1 cellular context compared by ENCODE assay signal in the genomic region with DNA sequence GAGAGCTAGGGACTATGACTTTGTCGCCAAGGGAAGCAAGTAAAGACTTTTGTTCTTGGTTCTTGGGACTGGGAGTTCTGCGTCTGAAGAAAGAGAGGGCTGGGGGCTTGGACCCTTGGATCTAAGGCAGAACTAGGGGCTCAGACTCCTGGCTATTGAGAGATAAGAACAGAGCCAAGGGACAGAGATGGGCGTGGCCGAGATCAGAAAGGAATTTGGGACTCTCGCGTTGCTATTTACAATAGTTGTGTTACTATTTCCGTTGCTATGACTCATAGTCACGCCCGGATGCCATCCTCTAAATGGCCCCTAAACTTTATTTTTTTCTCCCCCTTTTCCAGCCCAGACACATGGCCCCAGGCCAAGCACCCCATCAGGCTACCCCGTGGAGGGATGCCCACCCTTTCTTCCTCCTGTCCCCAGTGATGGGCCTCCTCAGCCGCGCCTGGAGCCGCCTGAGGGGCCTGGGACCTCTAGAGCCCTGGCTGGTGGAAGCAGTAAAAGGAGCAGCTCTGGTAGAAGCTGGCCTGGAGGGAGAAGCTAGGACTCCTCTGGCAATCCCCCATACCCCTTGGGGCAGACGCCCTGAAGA.
TF ChIP-seq lines count a peak whose summit lies in the region.

No MANE protein-coding gene starts in this region.

TF ChIP-seq in K562, 482 proteins besides CTCF, POLR2A, EP300 and RAD21 (continued from another document and continues in another):
- TF ChIP-seq, protein P1, sequence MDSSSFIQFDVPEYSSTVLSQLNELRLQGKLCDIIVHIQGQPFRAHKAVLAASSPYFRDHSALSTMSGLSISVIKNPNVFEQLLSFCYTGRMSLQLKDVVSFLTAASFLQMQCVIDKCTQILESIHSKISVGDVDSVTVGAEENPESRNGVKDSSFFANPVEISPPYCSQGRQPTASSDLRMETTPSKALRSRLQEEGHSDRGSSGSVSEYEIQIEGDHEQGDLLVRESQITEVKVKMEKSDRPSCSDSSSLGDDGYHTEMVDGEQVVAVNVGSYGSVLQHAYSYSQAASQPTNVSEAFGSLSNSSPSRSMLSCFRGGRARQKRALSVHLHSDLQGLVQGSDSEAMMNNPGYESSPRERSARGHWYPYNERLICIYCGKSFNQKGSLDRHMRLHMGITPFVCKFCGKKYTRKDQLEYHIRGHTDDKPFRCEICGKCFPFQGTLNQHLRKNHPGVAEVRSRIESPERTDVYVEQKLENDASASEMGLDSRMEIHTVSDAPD (CRISPR knock-in tag; IDR thresholded peaks at IDR 0.05) = no peak
- TF ChIP-seq TAL1 (IDR thresholded peaks at IDR 0.05) (peak; percentile 43), ZNF354B (CRISPR knock-in tag; IDR thresholded peaks at IDR 0.05) (no peak), FOXK2 (conservative IDR thresholded peaks at IDR 0.05 in 1 of 2, IDR thresholded peaks at IDR 0.05 in 1 of 2; ENCODE audit: low read depth in 2 of 2) (peak; percentile 89 to 94), FUS (optimal IDR thresholded peaks at IDR 0.05; ENCODE audit: low read depth, low read length) (no peak), ZNF347 (CRISPR knock-in tag; IDR thresholded peaks at IDR 0.05; ENCODE audit: low read depth) (no peak), ZNF780A (CRISPR knock-in tag; IDR thresholded peaks at IDR 0.05) (no peak), CHD1 (IDR thresholded peaks at IDR 0.05; ENCODE audit: low read length) (peak; percentile 82), TSC22D4 (tag; IDR thresholded peaks at IDR 0.05) (no peak), MTF1 (CRISPR knock-in tag; IDR thresholded peaks at IDR 0.05; ENCODE audit: borderline replicate concordance) (no peak), ZNF830 (CRISPR knock-in tag; IDR thresholded peaks at IDR 0.05) (no peak), ASH1L (IDR thresholded peaks at IDR 0.05; ENCODE audit: borderline replicate concordance, low read depth, partially characterized antibody) (no peak), ELF2 (CRISPR knock-in tag; IDR thresholded peaks at IDR 0.05) (0 out of 2 replicates have a peak, but pooled peaks have one; percentile 57), MXI1 (IDR thresholded peaks at IDR 0.05; ENCODE audit: low read depth, low read length) (no peak; the same call in 1 of the 2 replicates), KLF1 (tag; IDR thresholded peaks at IDR 0.05) (no peak; the same call in 1 of the 2 replicates), BMI1 (IDR thresholded peaks at IDR 0.05; ENCODE audit: low read length) (no peak), ZBTB7A (IDR thresholded peaks at IDR 0.05; ENCODE audit: borderline replicate concordance, control insufficient read depth, low read depth, low read length) (peak; percentile 95), MYBL2 (IDR thresholded peaks at IDR 0.05; ENCODE audit: low read depth) (no peak), MYBL2 (CRISPR knock-in tag; IDR thresholded peaks at IDR 0.05; ENCODE audit: borderline replicate concordance) (no peak), ZNF174 (CRISPR knock-in tag; IDR thresholded peaks at IDR 0.05) (no peak), CREM (IDR thresholded peaks at IDR 0.05; ENCODE audit: low read depth) (peak; percentile 43; the same call in 1 of the 2 replicates), FOXJ2 (tag; IDR thresholded peaks at IDR 0.05) (peak; percentile 99), NCOR1 (IDR thresholded peaks at IDR 0.05) (peak; percentile 14), CBX2 (IDR thresholded peaks at IDR 0.05; ENCODE audit: insufficient read depth, low read length, poor library complexity, severe bottlenecking) (no peak), SOX6 (IDR thresholded peaks at IDR 0.05) (no peak), SRSF1 (IDR thresholded peaks at IDR 0.05; ENCODE audit: low read depth, low read length) (no peak), U2AF2 (optimal IDR thresholded peaks at IDR 0.05; ENCODE audit: low read depth, low read length) (no peak), NBN (IDR thresholded peaks at IDR 0.05; ENCODE audit: low read depth) (no peak), ZC3H8 (IDR thresholded peaks at IDR 0.05) (no peak), ZNF445 (CRISPR knock-in tag; IDR thresholded peaks at IDR 0.05; ENCODE audit: low read depth) (no peak), SMARCE1 (IDR thresholded peaks at IDR 0.05) (no peak), CBX8 (IDR thresholded peaks at IDR 0.05; ENCODE audit: borderline replicate concordance, extremely low read depth, low read depth, low read length, poor library complexity, severe bottlenecking) (no peak), ESRRA (IDR thresholded peaks at IDR 0.05; ENCODE audit: borderline replicate concordance, low read depth) (no peak), HDAC8 (tag; IDR thresholded peaks at IDR 0.05) (no peak), PHTF2 (CRISPR knock-in tag; IDR thresholded peaks at IDR 0.05) (peak; percentile 35; the same call in 1 of the 2 replicates), RNF2 (IDR thresholded peaks at IDR 0.05) (no peak), SUPT5H (IDR thresholded peaks at IDR 0.05) (no peak), BCL6 (CRISPR knock-in tag; IDR thresholded peaks at IDR 0.05) (no peak), RBM39 (optimal IDR thresholded peaks at IDR 0.05; ENCODE audit: low read depth, low read length) (no peak), KAT8 (IDR thresholded peaks at IDR 0.05; ENCODE audit: low read depth) (no peak), CTBP1 (IDR thresholded peaks at IDR 0.05; ENCODE audit: borderline replicate concordance) (no peak), HDGF (IDR thresholded peaks at IDR 0.05) (peak; percentile 55; the same call in 1 of the 2 replicates), HEY1 (CRISPR knock-in tag; IDR thresholded peaks at IDR 0.05; ENCODE audit: borderline replicate concordance) (peak; percentile 53; the same call in 1 of the 2 replicates), POLR3A (IDR thresholded peaks at IDR 0.05; ENCODE audit: borderline replicate concordance, extremely low read depth, insufficient read depth, insufficient read length) (no peak), BACH1 (tag; IDR thresholded peaks at IDR 0.05) (no peak), SAFB2 (IDR thresholded peaks at IDR 0.05; ENCODE audit: borderline replicate concordance, low read depth, low read length, severe bottlenecking) (no peak), ZNF668 (CRISPR knock-in tag; IDR thresholded peaks at IDR 0.05) (no peak), TBP (optimal IDR thresholded peaks at IDR 0.05; ENCODE audit: low read depth, low read length) (no peak), BRD4 (IDR thresholded peaks at IDR 0.05) (0 out of 2 replicates have a peak, but pooled peaks have one; percentile 12), TRIM28 (IDR thresholded peaks at IDR 0.05) (no peak), TBL1XR1 (IDR thresholded peaks at IDR 0.05; ENCODE audit: low read length in 2 of 2) (peak in 1 of 2 experiments; percentile 80; a peak in 3 of 4 replicates)
- TF ChIP-seq, protein P2, sequence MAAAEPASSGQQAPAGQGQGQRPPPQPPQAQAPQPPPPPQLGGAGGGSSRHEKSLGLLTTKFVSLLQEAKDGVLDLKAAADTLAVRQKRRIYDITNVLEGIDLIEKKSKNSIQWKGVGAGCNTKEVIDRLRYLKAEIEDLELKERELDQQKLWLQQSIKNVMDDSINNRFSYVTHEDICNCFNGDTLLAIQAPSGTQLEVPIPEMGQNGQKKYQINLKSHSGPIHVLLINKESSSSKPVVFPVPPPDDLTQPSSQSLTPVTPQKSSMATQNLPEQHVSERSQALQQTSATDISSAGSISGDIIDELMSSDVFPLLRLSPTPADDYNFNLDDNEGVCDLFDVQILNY (CRISPR knock-in tag; IDR thresholded peaks at IDR 0.05) = 0 out of 2 replicates have a peak, but pooled peaks have one; percentile 2
- TF ChIP-seq, protein P3, sequence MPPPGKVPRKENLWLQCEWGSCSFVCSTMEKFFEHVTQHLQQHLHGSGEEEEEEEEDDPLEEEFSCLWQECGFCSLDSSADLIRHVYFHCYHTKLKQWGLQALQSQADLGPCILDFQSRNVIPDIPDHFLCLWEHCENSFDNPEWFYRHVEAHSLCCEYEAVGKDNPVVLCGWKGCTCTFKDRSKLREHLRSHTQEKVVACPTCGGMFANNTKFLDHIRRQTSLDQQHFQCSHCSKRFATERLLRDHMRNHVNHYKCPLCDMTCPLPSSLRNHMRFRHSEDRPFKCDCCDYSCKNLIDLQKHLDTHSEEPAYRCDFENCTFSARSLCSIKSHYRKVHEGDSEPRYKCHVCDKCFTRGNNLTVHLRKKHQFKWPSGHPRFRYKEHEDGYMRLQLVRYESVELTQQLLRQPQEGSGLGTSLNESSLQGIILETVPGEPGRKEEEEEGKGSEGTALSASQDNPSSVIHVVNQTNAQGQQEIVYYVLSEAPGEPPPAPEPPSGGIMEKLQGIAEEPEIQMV (tag; conservative IDR thresholded peaks at IDR 0.05; ENCODE audit: low read depth) = no peak
- TF ChIP-seq, protein P4, sequence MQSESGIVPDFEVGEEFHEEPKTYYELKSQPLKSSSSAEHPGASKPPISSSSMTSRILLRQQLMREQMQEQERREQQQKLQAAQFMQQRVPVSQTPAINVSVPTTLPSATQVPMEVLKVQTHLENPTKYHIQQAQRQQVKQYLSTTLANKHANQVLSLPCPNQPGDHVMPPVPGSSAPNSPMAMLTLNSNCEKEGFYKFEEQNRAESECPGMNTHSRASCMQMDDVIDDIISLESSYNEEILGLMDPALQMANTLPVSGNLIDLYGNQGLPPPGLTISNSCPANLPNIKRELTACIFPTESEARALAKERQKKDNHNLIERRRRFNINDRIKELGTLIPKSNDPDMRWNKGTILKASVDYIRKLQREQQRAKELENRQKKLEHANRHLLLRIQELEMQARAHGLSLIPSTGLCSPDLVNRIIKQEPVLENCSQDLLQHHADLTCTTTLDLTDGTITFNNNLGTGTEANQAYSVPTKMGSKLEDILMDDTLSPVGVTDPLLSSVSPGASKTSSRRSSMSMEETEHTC (IDR thresholded peaks at IDR 0.05) = peak; percentile 61; the same call in 1 of the 2 replicates
- TF ChIP-seq, protein P5, sequence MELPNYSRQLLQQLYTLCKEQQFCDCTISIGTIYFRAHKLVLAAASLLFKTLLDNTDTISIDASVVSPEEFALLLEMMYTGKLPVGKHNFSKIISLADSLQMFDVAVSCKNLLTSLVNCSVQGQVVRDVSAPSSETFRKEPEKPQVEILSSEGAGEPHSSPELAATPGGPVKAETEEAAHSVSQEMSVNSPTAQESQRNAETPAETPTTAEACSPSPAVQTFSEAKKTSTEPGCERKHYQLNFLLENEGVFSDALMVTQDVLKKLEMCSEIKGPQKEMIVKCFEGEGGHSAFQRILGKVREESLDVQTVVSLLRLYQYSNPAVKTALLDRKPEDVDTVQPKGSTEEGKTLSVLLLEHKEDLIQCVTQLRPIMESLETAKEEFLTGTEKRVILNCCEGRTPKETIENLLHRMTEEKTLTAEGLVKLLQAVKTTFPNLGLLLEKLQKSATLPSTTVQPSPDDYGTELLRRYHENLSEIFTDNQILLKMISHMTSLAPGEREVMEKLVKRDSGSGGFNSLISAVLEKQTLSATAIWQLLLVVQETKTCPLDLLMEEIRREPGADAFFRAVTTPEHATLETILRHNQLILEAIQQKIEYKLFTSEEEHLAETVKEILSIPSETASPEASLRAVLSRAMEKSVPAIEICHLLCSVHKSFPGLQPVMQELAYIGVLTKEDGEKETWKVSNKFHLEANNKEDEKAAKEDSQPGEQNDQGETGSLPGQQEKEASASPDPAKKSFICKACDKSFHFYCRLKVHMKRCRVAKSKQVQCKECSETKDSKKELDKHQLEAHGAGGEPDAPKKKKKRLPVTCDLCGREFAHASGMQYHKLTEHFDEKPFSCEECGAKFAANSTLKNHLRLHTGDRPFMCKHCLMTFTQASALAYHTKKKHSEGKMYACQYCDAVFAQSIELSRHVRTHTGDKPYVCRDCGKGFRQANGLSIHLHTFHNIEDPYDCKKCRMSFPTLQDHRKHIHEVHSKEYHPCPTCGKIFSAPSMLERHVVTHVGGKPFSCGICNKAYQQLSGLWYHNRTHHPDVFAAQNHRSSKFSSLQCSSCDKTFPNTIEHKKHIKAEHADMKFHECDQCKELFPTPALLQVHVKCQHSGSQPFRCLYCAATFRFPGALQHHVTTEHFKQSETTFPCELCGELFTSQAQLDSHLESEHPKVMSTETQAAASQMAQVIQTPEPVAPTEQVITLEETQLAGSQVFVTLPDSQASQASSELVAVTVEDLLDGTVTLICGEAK (IDR thresholded peaks at IDR 0.05) = peak; percentile 52
- TF ChIP-seq, protein P5 (CRISPR knock-in tag; IDR thresholded peaks at IDR 0.05) = no peak
- TF ChIP-seq, protein P6, sequence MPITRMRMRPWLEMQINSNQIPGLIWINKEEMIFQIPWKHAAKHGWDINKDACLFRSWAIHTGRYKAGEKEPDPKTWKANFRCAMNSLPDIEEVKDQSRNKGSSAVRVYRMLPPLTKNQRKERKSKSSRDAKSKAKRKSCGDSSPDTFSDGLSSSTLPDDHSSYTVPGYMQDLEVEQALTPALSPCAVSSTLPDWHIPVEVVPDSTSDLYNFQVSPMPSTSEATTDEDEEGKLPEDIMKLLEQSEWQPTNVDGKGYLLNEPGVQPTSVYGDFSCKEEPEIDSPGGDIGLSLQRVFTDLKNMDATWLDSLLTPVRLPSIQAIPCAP (CRISPR knock-in tag; IDR thresholded peaks at IDR 0.05; ENCODE audit: borderline replicate concordance) = no peak
